8 cellular contexts compared by ENCODE assay signal in genomic region chr11:112962854-112963367, GRCh38. TPM values are rescaled to one million over a fixed set of nuclear protein-coding genes. Genes with fewer than 3 reads are reported as not detected.
A peak's percentile ranks its signal among the peaks of the same experiment; 100 is the strongest.
DNase-seq lines count a peak whose midpoint lies in the region; ATAC-seq and TF ChIP-seq lines count a peak whose summit lies in the region.

No MANE protein-coding gene starts in this region.

- peak overlapping the region; percentile 12 to 17 for H3K27ac ChIP-seq in ascending aorta

- intact Hi-C loops in ascending aorta (cut with DNase I) = loop anchor here (1.0 to 10.0 kb wide), 4 partner anchors 154 to 736 kb away; partner anchors contain the start of gene PTS

- TF ChIP-seq CTCF in ascending aorta (IDR thresholded peaks at IDR 0.05) (no peak), retinal pigment epithelial cell (conservative IDR thresholded peaks at IDR 0.05; ENCODE audit: low read depth, low read length) (no peak)

- no peaks in the 10 kb centered on the region for H3K27me3 ChIP-seq in ascending aorta

- H3K4me3 ChIP-seq in ascending aorta = peak overlapping the region; percentile 69 to 79
- H3K4me3 ChIP-seq in iPS-11a (ENCODE audit: low read depth, low read length) = peak overlapping the region; percentile 37
- peak overlapping the region; percentile 59 for H3K4me3 ChIP-seq in retinal pigment epithelial cell (ENCODE audit: low read length)

- ATAC-seq in GM19467 (IDR thresholded peaks at IDR 0.05; ENCODE audit: unreplicated experiment) = no peak
- ATAC-seq in GM21423 (IDR thresholded peaks at IDR 0.05; ENCODE audit: unreplicated experiment) = no peak

- H3K9ac ChIP-seq in ES-I3 (ENCODE audit: low read depth, low read length) = peak overlapping the region; percentile 67; the same call in 1 of the 2 replicates

- DNase-seq in NCI-H2081 (lab: John Stamatoyannopoulos, UW) (peak; percentile 91 to 95), ascending aorta (ENCODE audit: low spot score in 2 of 2) (peak in 1 of 2 donors; percentile 70), retinal pigment epithelial cell (ENCODE audit: low read depth) (no peak), HPDE6-E6E7 (ENCODE audit: extremely low spot score) (no peak)

- no peaks in the 10 kb centered on the region for H3K36me3 ChIP-seq in ES-I3 (ENCODE audit: insufficient read depth, low read length)
- no peaks in the 10 kb centered on the region for H3K36me3 ChIP-seq in ascending aorta

- peaks cover 3% of the 10 kb centered on the region; the same call in 1 of the 2 replicates for H3K4me1 ChIP-seq in ES-I3 (ENCODE audit: insufficient read depth, low read length)
- peaks cover 0 to 7% of the 10 kb centered on the region in 2 donors for H3K4me1 ChIP-seq in ascending aorta

- no peaks in the 10 kb centered on the region for H3K9me3 ChIP-seq in ES-I3 (ENCODE audit: control insufficient read depth, insufficient read depth, low read length)
- no peaks in the 10 kb centered on the region for H3K9me3 ChIP-seq in ascending aorta

RNA-seq across cellular contexts. Expression of gene NCAM1, which starts 1.7 kb away (rescaled TPM):
- 3.3 TPM for total RNA-seq in ascending aorta

Comparison
In these comparisons a context has a peak if more than half of its experiments do, and no peak if none do; other contexts are left out.
1. DNase-seq: peak in NCI-H2081 (2 of 2); none in retinal pigment epithelial cell (single experiment) and HPDE6-E6E7 (single experiment).
2. Peak in every context shown above with its lines, with median percentiles within 50 percentile points of each other: H3K4me3 ChIP-seq.